In genomic region chr6:75975904-75976303, GRCh38 we compare ENCODE assay signal across 7 cellular contexts.
"Had no signal": no experiment of that assay in that cellular context is flagged by ENCODE, and none has a peak within 500 bp of the region (broad histone marks: within the 10 kb centered on the region; RNA-seq: fewer than 3 reads in every experiment).

No MANE protein-coding gene starts in this region.

- H3K4me3 Mint-ChIP-seq: IgD-negative memory B cell had no signal

- H3K36me3 Mint-ChIP-seq: IgD-negative memory B cell had no signal

- H3K27ac Mint-ChIP-seq: IgD-negative memory B cell had no signal

- H3K27ac ChIP-seq: HL-60, KMS-11 had no signal

- DNase-seq: IMR-90, KBM-7, KG1 had no signal

- H3K9me3 Mint-ChIP-seq: IgD-negative memory B cell had no signal

- H3K4me3 ChIP-seq: K562 had no signal

- H3K4me1 Mint-ChIP-seq: IgD-negative memory B cell had no signal
